34 cellular contexts compared by ENCODE assay signal in genomic region chr21:32209580-32209979, GRCh38.
"Had no signal": no experiment of that assay in that cellular context is flagged by ENCODE, and none has a peak within 500 bp of the region (broad histone marks: within the 10 kb centered on the region; RNA-seq: fewer than 3 reads in every experiment).

No MANE protein-coding gene starts in this region.

- H3K9me3 Mint-ChIP-seq: activated CD4-positive, alpha-beta memory T cell treated with anti-CD3 and anti-CD28 coated beads for 36 hours; activated CD4-positive, alpha-beta T cell treated with anti-CD3 and anti-CD28 coated beads, Interleukin-2, amount 10 ng/mL, durations not matched to agents 24 days and 14 days; activated naive CD4-positive, alpha-beta T cell treated with anti-CD3 and anti-CD28 coated beads, Interleukin-2, amount 10 ng/mL, durations not matched to agents 7 days and 5 days; activated naive CD4-positive, alpha-beta T cell treated with anti-CD3 and anti-CD28 coated beads, Interleukin-2, amount 50 U/mL, for 24 hours; activated naive CD8-positive, alpha-beta T cell treated with anti-CD3 and anti-CD28 coated beads, Interleukin-2, amount 10 ng/mL, durations not matched to agents 7 days and 5 days; activated T-cell treated with anti-CD3 and anti-CD28 coated beads, Interleukin-2, amount 50 U/mL, for 4 hours; activated T-helper 1 cell treated with anti-CD3 and anti-CD28 coated beads, Interleukin-12 subunit alpha, Interleukin-12 subunit beta, Interleukin-2, Interleukin-4 antibody, amounts not matched to agents 30 ng/mL and 10 ng/mL and 1 ng/mL, durations not matched to agents 14 hours and 24 hours and 36 hours; activated T-helper 2 cell treated with anti-CD3 and anti-CD28 coated beads, Interferon-gamma antibody, Interleukin-2, Interleukin-4, amounts not matched to agents 10 μg/mL and 5 μg/mL and 100 μg/mL, durations not matched to agents 14 hours and 24 hours and 36 hours; T-helper 1 cell treated with Interleukin-12 subunit alpha and Interleukin-12 subunit beta and Interleukin-4 antibody, amounts not matched to agents 30 μg/mL and 1 μg/mL, for 36 hours had no signal

- H3K27me3 Mint-ChIP-seq: activated naive CD4-positive, alpha-beta T cell treated with anti-CD3 and anti-CD28 coated beads, Interleukin-2, amount 10 ng/mL, durations not matched to agents 7 days and 5 days; activated naive CD8-positive, alpha-beta T cell; activated naive CD8-positive, alpha-beta T cell treated with anti-CD3 and anti-CD28 coated beads, Interleukin-2, amount 10 ng/mL, durations not matched to agents 7 days and 5 days; activated naive CD8-positive, alpha-beta T cell treated with anti-CD3 and anti-CD28 coated beads, Interleukin-2, amount 50 U/mL, for 24 hours had no signal

- H3K9me3 ChIP-seq: body of pancreas, breast epithelium had no signal

- H3K4me3 ChIP-seq: body of pancreas, breast epithelium had no signal

- H3K27ac ChIP-seq: body of pancreas, brain microvascular endothelial cell, breast epithelium, VCaP had no signal

- ATAC-seq: activated naive CD8-positive, alpha-beta T cell treated with anti-CD3 and anti-CD28 coated beads, Interleukin-2, amount 50 U/mL, for 24 hours; activated T-cell treated with anti-CD3 and anti-CD28 coated beads, Interleukin-2, amount 50 U/mL, for 4 hours; activated T-cell treated with anti-CD3 and anti-CD28 coated beads, Interleukin-2, amount 50 U/mL, for 72 hours; body of pancreas had no signal

- H3K4me3 Mint-ChIP-seq: activated B cell treated with CpG ODN at 0.5 μM for 24 hours; activated CD4-positive, alpha-beta memory T cell treated with anti-CD3 and anti-CD28 coated beads for 36 hours; activated CD4-positive, alpha-beta T cell treated with anti-CD3 and anti-CD28 coated beads, Interleukin-2, amount 10 ng/mL, durations not matched to agents 24 days and 14 days; activated naive CD4-positive, alpha-beta T cell treated with anti-CD3 and anti-CD28 coated beads, Interleukin-2, amount 10 ng/mL, durations not matched to agents 7 days and 5 days; activated naive CD4-positive, alpha-beta T cell treated with anti-CD3 and anti-CD28 coated beads, Interleukin-2, amount 50 U/mL, for 24 hours; activated naive CD8-positive, alpha-beta T cell; activated naive CD8-positive, alpha-beta T cell treated with anti-CD3 and anti-CD28 coated beads, Interleukin-2, amount 10 ng/mL, durations not matched to agents 7 days and 5 days; activated naive CD8-positive, alpha-beta T cell treated with anti-CD3 and anti-CD28 coated beads, Interleukin-2, amount 50 U/mL, for 24 hours; activated T-cell treated with anti-CD3 and anti-CD28 coated beads, Interleukin-2, amount 50 U/mL, for 4 hours; activated T-cell treated with anti-CD3 and anti-CD28 coated beads, Interleukin-2, amount 50 U/mL, for 72 hours; activated T-helper 1 cell treated with anti-CD3 and anti-CD28 coated beads, Interleukin-12 subunit alpha, Interleukin-12 subunit beta, Interleukin-2, Interleukin-4 antibody, amounts not matched to agents 30 ng/mL and 10 ng/mL and 1 ng/mL, durations not matched to agents 14 hours and 24 hours and 36 hours; T-helper 1 cell treated with Interleukin-12 subunit alpha and Interleukin-12 subunit beta and Interleukin-4 antibody, amounts not matched to agents 30 μg/mL and 1 μg/mL, for 36 hours; T-helper 2 cell treated with Interferon-gamma antibody and Interleukin-4, amounts not matched to agents 5 μg/mL and 100 μg/mL, for 36 hours had no signal

- H3K36me3 Mint-ChIP-seq: activated CD4-positive, alpha-beta memory T cell treated with anti-CD3 and anti-CD28 coated beads for 36 hours; activated naive CD4-positive, alpha-beta T cell treated with anti-CD3 and anti-CD28 coated beads, Interleukin-2, amount 10 ng/mL, durations not matched to agents 7 days and 5 days; activated naive CD8-positive, alpha-beta T cell treated with anti-CD3 and anti-CD28 coated beads, Interleukin-2, amount 10 ng/mL, durations not matched to agents 7 days and 5 days had no signal

- H3K36me3 ChIP-seq: brain microvascular endothelial cell, breast epithelium had no signal

- H3K27ac Mint-ChIP-seq: activated B cell treated with CpG ODN at 0.5 μM for 24 hours; activated CD4-positive, alpha-beta memory T cell treated with anti-CD3 and anti-CD28 coated beads for 36 hours; activated CD4-positive, alpha-beta T cell treated with anti-CD3 and anti-CD28 coated beads, Interleukin-2, amount 10 ng/mL, durations not matched to agents 24 days and 14 days; activated naive CD4-positive, alpha-beta T cell treated with anti-CD3 and anti-CD28 coated beads, Interleukin-2, amount 10 ng/mL, durations not matched to agents 7 days and 5 days; activated naive CD4-positive, alpha-beta T cell treated with anti-CD3 and anti-CD28 coated beads, Interleukin-2, amount 50 U/mL, for 24 hours; activated naive CD8-positive, alpha-beta T cell; activated naive CD8-positive, alpha-beta T cell treated with anti-CD3 and anti-CD28 coated beads, Interleukin-2, amount 10 ng/mL, durations not matched to agents 7 days and 5 days; activated naive CD8-positive, alpha-beta T cell treated with anti-CD3 and anti-CD28 coated beads, Interleukin-2, amount 50 U/mL, for 24 hours; activated T-cell treated with anti-CD3 and anti-CD28 coated beads, Interleukin-2, amount 50 U/mL, for 72 hours; activated T-helper 1 cell treated with anti-CD3 and anti-CD28 coated beads, Interleukin-12 subunit alpha, Interleukin-12 subunit beta, Interleukin-2, Interleukin-4 antibody, amounts not matched to agents 30 ng/mL and 10 ng/mL and 1 ng/mL, durations not matched to agents 14 hours and 24 hours and 36 hours; activated T-helper 2 cell treated with anti-CD3 and anti-CD28 coated beads, Interferon-gamma antibody, Interleukin-2, Interleukin-4, amounts not matched to agents 10 μg/mL and 5 μg/mL and 100 μg/mL, durations not matched to agents 14 hours and 24 hours and 36 hours; T-helper 1 cell treated with Interleukin-12 subunit alpha and Interleukin-12 subunit beta and Interleukin-4 antibody, amounts not matched to agents 30 μg/mL and 1 μg/mL, for 36 hours; T-helper 2 cell treated with Interferon-gamma antibody and Interleukin-4, amounts not matched to agents 5 μg/mL and 100 μg/mL, for 36 hours had no signal

- H3K4me1 Mint-ChIP-seq: activated B cell treated with CpG ODN at 0.5 μM for 24 hours; activated CD4-positive, alpha-beta T cell treated with anti-CD3 and anti-CD28 coated beads, Interleukin-2, amount 10 ng/mL, durations not matched to agents 24 days and 14 days; activated naive CD4-positive, alpha-beta T cell treated with anti-CD3 and anti-CD28 coated beads, Interleukin-2, amount 10 ng/mL, durations not matched to agents 7 days and 5 days; activated naive CD4-positive, alpha-beta T cell treated with anti-CD3 and anti-CD28 coated beads, Interleukin-2, amount 50 U/mL, for 24 hours; activated naive CD8-positive, alpha-beta T cell treated with anti-CD3 and anti-CD28 coated beads, Interleukin-2, amount 10 ng/mL, durations not matched to agents 7 days and 5 days; activated naive CD8-positive, alpha-beta T cell treated with anti-CD3 and anti-CD28 coated beads, Interleukin-2, amount 50 U/mL, for 24 hours had no signal

- H3K27me3 ChIP-seq: body of pancreas, brain microvascular endothelial cell, breast epithelium had no signal

- H3K4me1 ChIP-seq: body of pancreas, breast epithelium had no signal

- DNase-seq: activated B cell treated with CpG ODN at 0.5 μM for 24 hours; activated CD4-positive, alpha-beta memory T cell treated with anti-CD3 and anti-CD28 coated beads for 36 hours; activated CD4-positive, alpha-beta T cell treated with anti-CD3 and anti-CD28 coated beads for 4 hours; activated CD4-positive, alpha-beta T cell treated with anti-CD3 and anti-CD28 coated beads, Interleukin-2, amount 10 ng/mL, durations not matched to agents 24 days and 14 days; activated CD4-positive, alpha-beta T cell treated with anti-CD3 and anti-CD28 coated beads, Interleukin-2, amount 50 U/mL, for 1 hour; activated CD4-positive, alpha-beta T cell treated with anti-CD3 and anti-CD28 coated beads, Interleukin-2, amount 50 U/mL, for 4 hours; activated CD4-positive, CD25-positive, alpha-beta regulatory T cell treated with anti-CD3 and anti-CD28 coated beads, Interleukin-2, amount 50 U/mL, for 72 hours; activated CD8-positive, alpha-beta memory T cell treated with anti-CD3 and anti-CD28 coated beads, Interleukin-2, amount 50 U/mL, for 4 hours; activated effector memory CD4-positive, alpha-beta T cell treated with Interleukin-2 at 50 U/mL for 16 hours; activated gamma-delta T cell; activated naive CD4-positive, alpha-beta T cell treated with anti-CD3 and anti-CD28 coated beads, Interleukin-2, amount 10 ng/mL, durations not matched to agents 7 days and 5 days; activated naive CD4-positive, alpha-beta T cell treated with Interleukin-2 at 50 U/mL for 16 hours; activated naive CD8-positive, alpha-beta T cell treated with anti-CD3 and anti-CD28 coated beads, Interleukin-2, amount 10 ng/mL, durations not matched to agents 7 days and 5 days; activated naive CD8-positive, alpha-beta T cell treated with anti-CD3 and anti-CD28 coated beads, Interleukin-2, amount 50 U/mL, for 24 hours; activated T-cell treated with anti-CD3 and anti-CD28 coated beads for 4 hours; activated T-cell treated with anti-CD3 and anti-CD28 coated beads, Interleukin-2, amount 50 U/mL, for 1 hour; activated T-cell treated with anti-CD3 and anti-CD28 coated beads, Interleukin-2, amount 50 U/mL, for 4 hours; activated T-cell treated with anti-CD3 and anti-CD28 coated beads, Interleukin-2, amount 50 U/mL, for 72 hours; amygdala; anterior cingulate cortex; body of pancreas; brain microvascular endothelial cell; central memory CD4-positive, alpha-beta T cell; T-helper 1 cell; T-helper 2 cell; T-helper 9 cell had no signal
